In genomic region chr13:42140494-42140893, GRCh38 we compare ENCODE assay signal across 22 cellular contexts.
"Had no signal": no experiment of that assay in that cellular context is flagged by ENCODE, and none has a peak within 500 bp of the region (broad histone marks: within the 10 kb centered on the region; RNA-seq: fewer than 3 reads in every experiment).

No MANE protein-coding gene starts in this region.

- H3K4me1 Mint-ChIP-seq: stimulated activated effector memory CD8-positive, alpha-beta T cell treated with anti-CD3 and anti-CD28 coated beads, Interleukin-12 subunit alpha, Interleukin-12 subunit beta, amount 100 ng/mL, for 72 hours had no signal

- H3K4me3 Mint-ChIP-seq: effector memory CD8-positive, alpha-beta T cell; naive thymus-derived CD8-positive, alpha-beta T cell; stimulated activated effector memory CD8-positive, alpha-beta T cell treated with anti-CD3 and anti-CD28 coated beads, Interleukin-12 subunit alpha, Interleukin-12 subunit beta, amount 100 ng/mL, for 72 hours; type B pancreatic cell had no signal

- H3K4me3 ChIP-seq: gastrocnemius medialis, lower lobe of right lung, ovary, psoas muscle, sigmoid colon, suprapubic skin had no signal

- H3K9me3 ChIP-seq: gastrocnemius medialis, lower lobe of right lung, ovary, psoas muscle, sigmoid colon, suprapubic skin had no signal

- H3K27ac ChIP-seq: gastrocnemius medialis, lower lobe of right lung, ovary, psoas muscle, sigmoid colon, suprapubic skin had no signal

- DNase-seq: cortex of kidney; effector memory CD8-positive, alpha-beta T cell; gastrocnemius medialis; head of caudate nucleus; hippocampal formation; left ventricle myocardium superior; lower lobe of right lung; naive thymus-derived CD8-positive, alpha-beta T cell; occipital lobe; ovary; posterior cingulate gyrus; psoas muscle; right cardiac atrium; sigmoid colon; stimulated activated CD4-positive, alpha-beta T cell treated with anti-CD3 and anti-CD28 coated beads, Interleukin-2, amount 100 ng/mL, for 24 hours; stimulated activated CD4-positive, alpha-beta T cell treated with anti-CD3 and anti-CD28 coated beads, Interleukin-4, amount 100 ng/mL, for 24 hours; stimulated activated naive CD4-positive, alpha-beta T cell treated with Interleukin-2 at 50 U/mL for 16 hours had no signal

- H3K36me3 ChIP-seq: gastrocnemius medialis, lower lobe of right lung, ovary, sigmoid colon had no signal

- FAIRE-seq: endometrium, keratinocyte had no signal

- H3K27ac Mint-ChIP-seq: effector memory CD8-positive, alpha-beta T cell; naive thymus-derived CD8-positive, alpha-beta T cell; stimulated activated effector memory CD8-positive, alpha-beta T cell treated with anti-CD3 and anti-CD28 coated beads, Interleukin-12 subunit alpha, Interleukin-12 subunit beta, amount 100 ng/mL, for 72 hours; type B pancreatic cell had no signal

- H3K9me3 Mint-ChIP-seq: stimulated activated effector memory CD8-positive, alpha-beta T cell treated with anti-CD3 and anti-CD28 coated beads, Interleukin-12 subunit alpha, Interleukin-12 subunit beta, amount 100 ng/mL, for 72 hours; type B pancreatic cell had no signal

- H3K4me1 ChIP-seq: gastrocnemius medialis, lower lobe of right lung, psoas muscle, sigmoid colon, suprapubic skin had no signal

- H3K27me3 Mint-ChIP-seq: effector memory CD8-positive, alpha-beta T cell; naive thymus-derived CD8-positive, alpha-beta T cell; type B pancreatic cell had no signal

- H3K36me3 Mint-ChIP-seq: stimulated activated effector memory CD8-positive, alpha-beta T cell treated with anti-CD3 and anti-CD28 coated beads, Interleukin-12 subunit alpha, Interleukin-12 subunit beta, amount 100 ng/mL, for 72 hours had no signal

- ATAC-seq: effector memory CD8-positive, alpha-beta T cell; gastrocnemius medialis; left ventricle myocardium superior; lower lobe of right lung; psoas muscle; right cardiac atrium; stimulated activated effector memory CD8-positive, alpha-beta T cell treated with anti-CD3 and anti-CD28 coated beads, Interleukin-12 subunit alpha, Interleukin-12 subunit beta, amount 100 ng/mL, for 72 hours had no signal

- H3K27me3 ChIP-seq: gastrocnemius medialis, ovary, sigmoid colon, suprapubic skin had no signal
